ENCODE assay signal across 1 cellular context in the genomic region with DNA sequence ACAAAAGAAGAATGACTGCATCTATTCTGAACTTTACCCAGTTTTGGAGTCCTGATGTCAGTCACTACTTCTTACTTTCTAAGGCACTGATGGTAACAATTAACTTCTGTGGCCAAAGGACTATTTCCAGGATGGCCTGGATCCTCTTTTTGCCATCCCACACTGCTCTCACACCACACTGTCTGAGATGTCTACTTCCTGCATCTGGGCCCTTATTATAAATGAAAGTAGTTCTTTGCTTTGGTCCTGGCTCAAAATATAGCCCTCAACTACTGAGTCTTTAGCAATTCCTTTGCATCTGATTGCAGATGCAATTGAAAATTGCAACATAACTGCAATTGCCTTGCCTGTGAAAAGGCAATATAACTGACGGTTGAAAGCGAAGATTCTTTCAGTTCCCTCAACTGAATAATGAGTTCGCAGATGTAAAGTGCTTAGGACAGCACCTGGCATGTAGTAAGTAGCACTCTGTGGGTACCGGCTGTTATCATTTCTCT.
TF ChIP-seq lines count a peak whose summit lies in the region.

No MANE protein-coding gene starts in this region.

TF ChIP-seq in GM12878, 131 proteins besides CTCF, POLR2A, EP300 and RAD21 (continued from another document and continues in another):
- TF ChIP-seq, protein P1, sequence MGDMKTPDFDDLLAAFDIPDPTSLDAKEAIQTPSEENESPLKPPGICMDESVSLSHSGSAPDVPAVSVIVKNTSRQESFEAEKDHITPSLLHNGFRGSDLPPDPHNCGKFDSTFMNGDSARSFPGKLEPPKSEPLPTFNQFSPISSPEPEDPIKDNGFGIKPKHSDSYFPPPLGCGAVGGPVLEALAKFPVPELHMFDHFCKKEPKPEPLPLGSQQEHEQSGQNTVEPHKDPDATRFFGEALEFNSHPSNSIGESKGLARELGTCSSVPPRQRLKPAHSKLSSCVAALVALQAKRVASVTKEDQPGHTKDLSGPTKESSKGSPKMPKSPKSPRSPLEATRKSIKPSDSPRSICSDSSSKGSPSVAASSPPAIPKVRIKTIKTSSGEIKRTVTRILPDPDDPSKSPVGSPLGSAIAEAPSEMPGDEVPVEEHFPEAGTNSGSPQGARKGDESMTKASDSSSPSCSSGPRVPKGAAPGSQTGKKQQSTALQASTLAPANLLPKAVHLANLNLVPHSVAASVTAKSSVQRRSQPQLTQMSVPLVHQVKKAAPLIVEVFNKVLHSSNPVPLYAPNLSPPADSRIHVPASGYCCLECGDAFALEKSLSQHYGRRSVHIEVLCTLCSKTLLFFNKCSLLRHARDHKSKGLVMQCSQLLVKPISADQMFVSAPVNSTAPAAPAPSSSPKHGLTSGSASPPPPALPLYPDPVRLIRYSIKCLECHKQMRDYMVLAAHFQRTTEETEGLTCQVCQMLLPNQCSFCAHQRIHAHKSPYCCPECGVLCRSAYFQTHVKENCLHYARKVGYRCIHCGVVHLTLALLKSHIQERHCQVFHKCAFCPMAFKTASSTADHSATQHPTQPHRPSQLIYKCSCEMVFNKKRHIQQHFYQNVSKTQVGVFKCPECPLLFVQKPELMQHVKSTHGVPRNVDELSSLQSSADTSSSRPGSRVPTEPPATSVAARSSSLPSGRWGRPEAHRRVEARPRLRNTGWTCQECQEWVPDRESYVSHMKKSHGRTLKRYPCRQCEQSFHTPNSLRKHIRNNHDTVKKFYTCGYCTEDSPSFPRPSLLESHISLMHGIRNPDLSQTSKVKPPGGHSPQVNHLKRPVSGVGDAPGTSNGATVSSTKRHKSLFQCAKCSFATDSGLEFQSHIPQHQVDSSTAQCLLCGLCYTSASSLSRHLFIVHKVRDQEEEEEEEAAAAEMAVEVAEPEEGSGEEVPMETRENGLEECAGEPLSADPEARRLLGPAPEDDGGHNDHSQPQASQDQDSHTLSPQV (IDR thresholded peaks at IDR 0.05): no peak
- TF ChIP-seq TCF12 (IDR thresholded peaks at IDR 0.05; ENCODE audit: low read depth, low read length) (peak; percentile 84), ZNF24 (IDR thresholded peaks at IDR 0.05) (peak; percentile 89), KLF5 (IDR thresholded peaks at IDR 0.05; ENCODE audit: partially characterized antibody) (peak; percentile 24), HCFC1 (IDR thresholded peaks at IDR 0.05; ENCODE audit: low read length) (no peak), MXI1 (IDR thresholded peaks at IDR 0.05; ENCODE audit: low read depth, low read length) (0 out of 2 replicates have a peak, but pooled peaks have one; percentile 50), KAT2A (conservative IDR thresholded peaks at IDR 0.05; ENCODE audit: control insufficient read depth, low read depth, low read length) (no peak), RELA (IDR thresholded peaks at IDR 0.05; ENCODE audit: borderline replicate concordance, partially characterized antibody) (no peak), IKZF1 (conservative IDR thresholded peaks at IDR 0.05) (peak; percentile 96), GABPA (IDR thresholded peaks at IDR 0.05; ENCODE audit: low read depth) (no peak), CHD2 (IDR thresholded peaks at IDR 0.05; ENCODE audit: borderline replicate concordance, low read depth, low read length) (peak; percentile 42; the same call in 1 of the 2 replicates), HDAC6 (IDR thresholded peaks at IDR 0.05; ENCODE audit: unreplicated experiment) (no peak), ASH2L (IDR thresholded peaks at IDR 0.05; ENCODE audit: borderline replicate concordance, low read depth) (no peak), BCL11A (IDR thresholded peaks at IDR 0.05; ENCODE audit: low read depth, low read length) (peak; percentile 89; the same call in 1 of the 2 replicates), BHLHE40 (IDR thresholded peaks at IDR 0.05; ENCODE audit: borderline replicate concordance in 1 of 2, low read depth in 2 of 2, low read length in 1 of 2) (peak in 1 of 2 experiments; percentile 51; a peak in 2 of 4 replicates), CBFB (IDR thresholded peaks at IDR 0.05; ENCODE audit: low read depth) (peak; percentile 79; the same call in 1 of the 2 replicates), MEF2A (IDR thresholded peaks at IDR 0.05; ENCODE audit: insufficient read depth, low read depth, low read length) (peak; percentile 85), ZSCAN29 (IDR thresholded peaks at IDR 0.05) (no peak), TBL1XR1 (IDR thresholded peaks at IDR 0.05; ENCODE audit: low read depth, low read length) (no peak; the same call in none of the 2 replicates), ZNF217 (IDR thresholded peaks at IDR 0.05) (no peak; the same call in none of the 2 replicates), FOXM1 (IDR thresholded peaks at IDR 0.05; ENCODE audit: low read depth, low read length) (peak; percentile 69; the same call in 1 of the 2 replicates), ETV6 (conservative IDR thresholded peaks at IDR 0.05 in 1 of 2, IDR thresholded peaks at IDR 0.05 in 1 of 2; ENCODE audit: borderline replicate concordance in 1 of 2, low read depth in 1 of 2) (peak in 1 of 2 experiments; percentile 75; a peak in 1 of 4 replicates)
- TF ChIP-seq, protein P2, sequence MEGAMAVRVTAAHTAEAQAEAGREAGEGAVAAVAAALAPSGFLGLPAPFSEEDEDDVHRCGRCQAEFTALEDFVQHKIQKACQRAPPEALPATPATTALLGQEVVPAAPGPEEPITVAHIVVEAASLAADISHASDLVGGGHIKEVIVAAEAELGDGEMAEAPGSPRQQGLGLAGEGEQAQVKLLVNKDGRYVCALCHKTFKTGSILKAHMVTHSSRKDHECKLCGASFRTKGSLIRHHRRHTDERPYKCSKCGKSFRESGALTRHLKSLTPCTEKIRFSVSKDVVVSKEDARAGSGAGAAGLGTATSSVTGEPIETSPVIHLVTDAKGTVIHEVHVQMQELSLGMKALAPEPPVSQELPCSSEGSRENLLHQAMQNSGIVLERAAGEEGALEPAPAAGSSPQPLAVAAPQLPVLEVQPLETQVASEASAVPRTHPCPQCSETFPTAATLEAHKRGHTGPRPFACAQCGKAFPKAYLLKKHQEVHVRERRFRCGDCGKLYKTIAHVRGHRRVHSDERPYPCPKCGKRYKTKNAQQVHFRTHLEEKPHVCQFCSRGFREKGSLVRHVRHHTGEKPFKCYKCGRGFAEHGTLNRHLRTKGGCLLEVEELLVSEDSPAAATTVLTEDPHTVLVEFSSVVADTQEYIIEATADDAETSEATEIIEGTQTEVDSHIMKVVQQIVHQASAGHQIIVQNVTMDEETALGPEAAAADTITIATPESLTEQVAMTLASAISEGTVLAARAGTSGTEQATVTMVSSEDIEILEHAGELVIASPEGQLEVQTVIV (IDR thresholded peaks at IDR 0.05; ENCODE audit: borderline replicate concordance, partially characterized antibody): no peak
- TF ChIP-seq, protein P3, sequence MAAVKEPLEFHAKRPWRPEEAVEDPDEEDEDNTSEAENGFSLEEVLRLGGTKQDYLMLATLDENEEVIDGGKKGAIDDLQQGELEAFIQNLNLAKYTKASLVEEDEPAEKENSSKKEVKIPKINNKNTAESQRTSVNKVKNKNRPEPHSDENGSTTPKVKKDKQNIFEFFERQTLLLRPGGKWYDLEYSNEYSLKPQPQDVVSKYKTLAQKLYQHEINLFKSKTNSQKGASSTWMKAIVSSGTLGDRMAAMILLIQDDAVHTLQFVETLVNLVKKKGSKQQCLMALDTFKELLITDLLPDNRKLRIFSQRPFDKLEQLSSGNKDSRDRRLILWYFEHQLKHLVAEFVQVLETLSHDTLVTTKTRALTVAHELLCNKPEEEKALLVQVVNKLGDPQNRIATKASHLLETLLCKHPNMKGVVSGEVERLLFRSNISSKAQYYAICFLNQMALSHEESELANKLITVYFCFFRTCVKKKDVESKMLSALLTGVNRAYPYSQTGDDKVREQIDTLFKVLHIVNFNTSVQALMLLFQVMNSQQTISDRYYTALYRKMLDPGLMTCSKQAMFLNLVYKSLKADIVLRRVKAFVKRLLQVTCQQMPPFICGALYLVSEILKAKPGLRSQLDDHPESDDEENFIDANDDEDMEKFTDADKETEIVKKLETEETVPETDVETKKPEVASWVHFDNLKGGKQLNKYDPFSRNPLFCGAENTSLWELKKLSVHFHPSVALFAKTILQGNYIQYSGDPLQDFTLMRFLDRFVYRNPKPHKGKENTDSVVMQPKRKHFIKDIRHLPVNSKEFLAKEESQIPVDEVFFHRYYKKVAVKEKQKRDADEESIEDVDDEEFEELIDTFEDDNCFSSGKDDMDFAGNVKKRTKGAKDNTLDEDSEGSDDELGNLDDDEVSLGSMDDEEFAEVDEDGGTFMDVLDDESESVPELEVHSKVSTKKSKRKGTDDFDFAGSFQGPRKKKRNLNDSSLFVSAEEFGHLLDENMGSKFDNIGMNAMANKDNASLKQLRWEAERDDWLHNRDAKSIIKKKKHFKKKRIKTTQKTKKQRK (IDR thresholded peaks at IDR 0.05; ENCODE audit: low read depth, low read length): no peak
- TF ChIP-seq, protein P4, sequence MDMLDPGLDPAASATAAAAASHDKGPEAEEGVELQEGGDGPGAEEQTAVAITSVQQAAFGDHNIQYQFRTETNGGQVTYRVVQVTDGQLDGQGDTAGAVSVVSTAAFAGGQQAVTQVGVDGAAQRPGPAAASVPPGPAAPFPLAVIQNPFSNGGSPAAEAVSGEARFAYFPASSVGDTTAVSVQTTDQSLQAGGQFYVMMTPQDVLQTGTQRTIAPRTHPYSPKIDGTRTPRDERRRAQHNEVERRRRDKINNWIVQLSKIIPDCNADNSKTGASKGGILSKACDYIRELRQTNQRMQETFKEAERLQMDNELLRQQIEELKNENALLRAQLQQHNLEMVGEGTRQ (IDR thresholded peaks at IDR 0.05; ENCODE audit: borderline replicate concordance, low read depth, low read length): no peak
- TF ChIP-seq, protein P5, sequence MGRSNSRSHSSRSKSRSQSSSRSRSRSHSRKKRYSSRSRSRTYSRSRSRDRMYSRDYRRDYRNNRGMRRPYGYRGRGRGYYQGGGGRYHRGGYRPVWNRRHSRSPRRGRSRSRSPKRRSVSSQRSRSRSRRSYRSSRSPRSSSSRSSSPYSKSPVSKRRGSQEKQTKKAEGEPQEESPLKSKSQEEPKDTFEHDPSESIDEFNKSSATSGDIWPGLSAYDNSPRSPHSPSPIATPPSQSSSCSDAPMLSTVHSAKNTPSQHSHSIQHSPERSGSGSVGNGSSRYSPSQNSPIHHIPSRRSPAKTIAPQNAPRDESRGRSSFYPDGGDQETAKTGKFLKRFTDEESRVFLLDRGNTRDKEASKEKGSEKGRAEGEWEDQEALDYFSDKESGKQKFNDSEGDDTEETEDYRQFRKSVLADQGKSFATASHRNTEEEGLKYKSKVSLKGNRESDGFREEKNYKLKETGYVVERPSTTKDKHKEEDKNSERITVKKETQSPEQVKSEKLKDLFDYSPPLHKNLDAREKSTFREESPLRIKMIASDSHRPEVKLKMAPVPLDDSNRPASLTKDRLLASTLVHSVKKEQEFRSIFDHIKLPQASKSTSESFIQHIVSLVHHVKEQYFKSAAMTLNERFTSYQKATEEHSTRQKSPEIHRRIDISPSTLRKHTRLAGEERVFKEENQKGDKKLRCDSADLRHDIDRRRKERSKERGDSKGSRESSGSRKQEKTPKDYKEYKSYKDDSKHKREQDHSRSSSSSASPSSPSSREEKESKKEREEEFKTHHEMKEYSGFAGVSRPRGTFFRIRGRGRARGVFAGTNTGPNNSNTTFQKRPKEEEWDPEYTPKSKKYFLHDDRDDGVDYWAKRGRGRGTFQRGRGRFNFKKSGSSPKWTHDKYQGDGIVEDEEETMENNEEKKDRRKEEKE (IDR thresholded peaks at IDR 0.05): no peak
- TF ChIP-seq, protein P6, sequence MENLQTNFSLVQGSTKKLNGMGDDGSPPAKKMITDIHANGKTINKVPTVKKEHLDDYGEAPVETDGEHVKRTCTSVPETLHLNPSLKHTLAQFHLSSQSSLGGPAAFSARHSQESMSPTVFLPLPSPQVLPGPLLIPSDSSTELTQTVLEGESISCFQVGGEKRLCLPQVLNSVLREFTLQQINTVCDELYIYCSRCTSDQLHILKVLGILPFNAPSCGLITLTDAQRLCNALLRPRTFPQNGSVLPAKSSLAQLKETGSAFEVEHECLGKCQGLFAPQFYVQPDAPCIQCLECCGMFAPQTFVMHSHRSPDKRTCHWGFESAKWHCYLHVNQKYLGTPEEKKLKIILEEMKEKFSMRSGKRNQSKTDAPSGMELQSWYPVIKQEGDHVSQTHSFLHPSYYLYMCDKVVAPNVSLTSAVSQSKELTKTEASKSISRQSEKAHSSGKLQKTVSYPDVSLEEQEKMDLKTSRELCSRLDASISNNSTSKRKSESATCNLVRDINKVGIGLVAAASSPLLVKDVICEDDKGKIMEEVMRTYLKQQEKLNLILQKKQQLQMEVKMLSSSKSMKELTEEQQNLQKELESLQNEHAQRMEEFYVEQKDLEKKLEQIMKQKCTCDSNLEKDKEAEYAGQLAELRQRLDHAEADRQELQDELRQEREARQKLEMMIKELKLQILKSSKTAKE (IDR thresholded peaks at IDR 0.05; ENCODE audit: low read depth, poor library complexity, severe bottlenecking): peak; percentile 80
- TF ChIP-seq, protein P7, sequence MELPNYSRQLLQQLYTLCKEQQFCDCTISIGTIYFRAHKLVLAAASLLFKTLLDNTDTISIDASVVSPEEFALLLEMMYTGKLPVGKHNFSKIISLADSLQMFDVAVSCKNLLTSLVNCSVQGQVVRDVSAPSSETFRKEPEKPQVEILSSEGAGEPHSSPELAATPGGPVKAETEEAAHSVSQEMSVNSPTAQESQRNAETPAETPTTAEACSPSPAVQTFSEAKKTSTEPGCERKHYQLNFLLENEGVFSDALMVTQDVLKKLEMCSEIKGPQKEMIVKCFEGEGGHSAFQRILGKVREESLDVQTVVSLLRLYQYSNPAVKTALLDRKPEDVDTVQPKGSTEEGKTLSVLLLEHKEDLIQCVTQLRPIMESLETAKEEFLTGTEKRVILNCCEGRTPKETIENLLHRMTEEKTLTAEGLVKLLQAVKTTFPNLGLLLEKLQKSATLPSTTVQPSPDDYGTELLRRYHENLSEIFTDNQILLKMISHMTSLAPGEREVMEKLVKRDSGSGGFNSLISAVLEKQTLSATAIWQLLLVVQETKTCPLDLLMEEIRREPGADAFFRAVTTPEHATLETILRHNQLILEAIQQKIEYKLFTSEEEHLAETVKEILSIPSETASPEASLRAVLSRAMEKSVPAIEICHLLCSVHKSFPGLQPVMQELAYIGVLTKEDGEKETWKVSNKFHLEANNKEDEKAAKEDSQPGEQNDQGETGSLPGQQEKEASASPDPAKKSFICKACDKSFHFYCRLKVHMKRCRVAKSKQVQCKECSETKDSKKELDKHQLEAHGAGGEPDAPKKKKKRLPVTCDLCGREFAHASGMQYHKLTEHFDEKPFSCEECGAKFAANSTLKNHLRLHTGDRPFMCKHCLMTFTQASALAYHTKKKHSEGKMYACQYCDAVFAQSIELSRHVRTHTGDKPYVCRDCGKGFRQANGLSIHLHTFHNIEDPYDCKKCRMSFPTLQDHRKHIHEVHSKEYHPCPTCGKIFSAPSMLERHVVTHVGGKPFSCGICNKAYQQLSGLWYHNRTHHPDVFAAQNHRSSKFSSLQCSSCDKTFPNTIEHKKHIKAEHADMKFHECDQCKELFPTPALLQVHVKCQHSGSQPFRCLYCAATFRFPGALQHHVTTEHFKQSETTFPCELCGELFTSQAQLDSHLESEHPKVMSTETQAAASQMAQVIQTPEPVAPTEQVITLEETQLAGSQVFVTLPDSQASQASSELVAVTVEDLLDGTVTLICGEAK (IDR thresholded peaks at IDR 0.05; ENCODE audit: borderline replicate concordance): 0 out of 2 replicates have a peak, but pooled peaks have one; percentile 8
